21 cellular contexts compared by ENCODE assay signal in genomic region chr3:59265566-59265965, GRCh38.
A peak's percentile ranks its signal among the peaks of the same experiment; 100 is the strongest.
DNase-seq lines count a peak whose midpoint lies in the region; ATAC-seq, FAIRE-seq and TF ChIP-seq lines count a peak whose summit lies in the region.
"Had no signal": no experiment of that assay in that cellular context is flagged by ENCODE, and none has a peak within 500 bp of the region (broad histone marks: within the 10 kb centered on the region; RNA-seq: fewer than 3 reads in every experiment).

No MANE protein-coding gene starts in this region.

- no peaks in the 10 kb centered on the region for H3K9me3 ChIP-seq in DND-41 (ENCODE audit: insufficient read depth, low read length, severe bottlenecking)
- no peaks in the 10 kb centered on the region for H3K9me3 ChIP-seq in keratinocyte (ENCODE audit: control insufficient read depth, low read depth, low read length)
- H3K9me3 ChIP-seq in CD8-positive, alpha-beta memory T cell (ENCODE audit: low read length) = no peaks in the 10 kb centered on the region
- H3K9me3 ChIP-seq: MG63, Peyer's patch had no signal

- no peak overlapping the region for H3K27ac ChIP-seq in DND-41 (ENCODE audit: low read length)
- no peak overlapping the region for H3K27ac ChIP-seq in keratinocyte (ENCODE audit: control insufficient read depth, insufficient read depth, low read length)
- no peak overlapping the region for H3K27ac ChIP-seq in CD8-positive, alpha-beta memory T cell (ENCODE audit: low read depth, low read length)
- H3K27ac ChIP-seq: 22Rv1, Peyer's patch had no signal

- 0 out of 3 replicates have a peak, but pooled peaks have one; percentile 19 for ATAC-seq in DND-41 (ENCODE audit: insufficient read depth, low read depth)
- ATAC-seq: Right ventricle myocardium inferior had no signal

- H4K20me1 ChIP-seq in DND-41 (ENCODE audit: insufficient read depth, low read length) (no peaks in the 10 kb centered on the region), keratinocyte (ENCODE audit: control insufficient read depth, extremely low read depth, insufficient read depth, low read length) (no peaks in the 10 kb centered on the region)

- H3K9me3 Mint-ChIP-seq in CD8-positive, alpha-beta memory T cell = peaks cover 0 to 4% (median 4%) of the 10 kb centered on the region in 5 donors

- no peak overlapping the region for H3K27ac Mint-ChIP-seq in CD8-positive, alpha-beta memory T cell
- H3K27ac Mint-ChIP-seq: B cell; CD4-positive, alpha-beta memory T cell had no signal

- no peak overlapping the region for H3K4me2 ChIP-seq in DND-41 (ENCODE audit: insufficient read depth, low read length)
- peak overlapping the region; percentile 3 for H3K4me2 ChIP-seq in keratinocyte (ENCODE audit: control insufficient read depth, extremely low read depth, insufficient read depth, low read depth, low read length)

- H3K4me3 ChIP-seq in DND-41 (ENCODE audit: low read depth in 1 of 2, low read length in 2 of 2) (no peak overlapping the region), keratinocyte (ENCODE audit: control insufficient read depth in 2 of 3, extremely low read depth in 1 of 3, insufficient read depth in 2 of 3, low read depth in 1 of 3, low read length in 3 of 3) (no peak overlapping the region)
- H3K4me3 ChIP-seq in CD8-positive, alpha-beta memory T cell (ENCODE audit: low read length) = no peak overlapping the region
- H3K4me3 ChIP-seq: MG63, Peyer's patch had no signal

- H3K9me1 ChIP-seq in keratinocyte (ENCODE audit: control insufficient read depth, extremely low read depth, insufficient read depth, low read length) = no peaks in the 10 kb centered on the region

- dilution Hi-C loops in keratinocyte (cut with MboI; ENCODE audit: extremely low pct_ligation_motif_present, low sequenced_read_pairs) = no loop called here

- CTCF ChIA-PET in CD8-positive, alpha-beta memory T cell (lab: Charles Lee) = interaction anchor here (1.0 kb wide), 1 partner anchor 11 kb away, joined by 4 read pairs; no protein-coding TSS in a partner anchor

- H3K4me1 ChIP-seq in DND-41 (ENCODE audit: insufficient read depth, low read length) (peaks cover 8% of the 10 kb centered on the region; the same call in 1 of the 2 replicates), keratinocyte (ENCODE audit: control insufficient read depth, extremely low read depth, insufficient read depth, low read length) (peaks cover 11% of the 10 kb centered on the region)
- H3K4me1 ChIP-seq in CD8-positive, alpha-beta memory T cell (ENCODE audit: insufficient read depth, low read length) = no peaks in the 10 kb centered on the region
- H3K4me1 ChIP-seq: Peyer's patch had no signal

- no peak overlapping the region for H2AFZ ChIP-seq in DND-41 (ENCODE audit: low read depth, low read length)
- no peak overlapping the region for H2AFZ ChIP-seq in keratinocyte (ENCODE audit: control insufficient read depth, low read length)

- POLR2A ChIA-PET in CD8-positive, alpha-beta memory T cell (lab: Charles Lee) = no interaction called here

- TF ChIP-seq CTCF in DND-41 (IDR thresholded peaks at IDR 0.05; ENCODE audit: borderline replicate concordance, extremely low read depth, low read length, poor library complexity, severe bottlenecking) (no peak), keratinocyte (optimal IDR thresholded peaks at IDR 0.05 in 1 of 3, IDR thresholded peaks at IDR 0.05 in 1 of 3, conservative IDR thresholded peaks at IDR 0.05 in 1 of 3; ENCODE audit: extremely low read depth in 1 of 3, insufficient read depth in 2 of 3, low read length in 3 of 3) (no peak)

- FAIRE-seq in keratinocyte (lab: Jason Lieb, UNC) = peak; percentile 58
- FAIRE-seq: GM12892, H1 had no signal

- H3K27me3 Mint-ChIP-seq in CD8-positive, alpha-beta memory T cell = no peaks in the 10 kb centered on the region
- H3K27me3 Mint-ChIP-seq: B cell; CD4-positive, alpha-beta memory T cell had no signal

- H3K9ac ChIP-seq in DND-41 (ENCODE audit: low read depth, low read length) (no peak overlapping the region), keratinocyte (ENCODE audit: control insufficient read depth, extremely low read depth, insufficient read depth, low read length) (no peak overlapping the region)

- H3K79me2 ChIP-seq in DND-41 (ENCODE audit: insufficient read depth, low read length) (no peaks in the 10 kb centered on the region), keratinocyte (ENCODE audit: control insufficient read depth, insufficient read depth, low read length) (no peaks in the 10 kb centered on the region)

- no peaks in the 10 kb centered on the region for H3K4me1 Mint-ChIP-seq in CD8-positive, alpha-beta memory T cell
- H3K4me1 Mint-ChIP-seq: CD4-positive, alpha-beta memory T cell had no signal

- no peak overlapping the region for H3K4me3 Mint-ChIP-seq in CD8-positive, alpha-beta memory T cell
- H3K4me3 Mint-ChIP-seq: B cell; CD4-positive, alpha-beta memory T cell had no signal

- DNase-seq in DMS 273 (lab: John Stamatoyannopoulos, UW; ENCODE audit: unreplicated experiment) (peak; percentile 17), DMS 273 treated with DMSO at 0.1 percent for 48 hours (lab: John Stamatoyannopoulos, UW) (no peak), DND-41 (no peak), SK-N-DZ (ENCODE audit: low spot score) (peak; percentile 40), keratinocyte (ENCODE audit: low read depth, low spot score) (no peak), epidermal melanocyte (ENCODE audit: insufficient read length, low spot score) (no peak), HCEC 1CT (no peak)
- DNase-seq in CD8-positive, alpha-beta memory T cell = no peak
- DNase-seq: CD4-positive, alpha-beta memory T cell; DMS79 treated with DMSO at 0.1 percent for 48 hours; GF-D8; NCI-H187 treated with DMSO at 0.1 percent for 48 hours; NCI-H510A; NCI-H82 had no signal

- H3K36me3 ChIP-seq in DND-41 (ENCODE audit: insufficient read depth, low read length) (no peaks in the 10 kb centered on the region), keratinocyte (ENCODE audit: control insufficient read depth in 2 of 2, extremely low read depth in 1 of 2, insufficient read depth in 2 of 2, low read length in 2 of 2) (no peaks in the 10 kb centered on the region)
- H3K36me3 ChIP-seq in CD8-positive, alpha-beta memory T cell (ENCODE audit: insufficient read depth, low read length) = no peaks in the 10 kb centered on the region
- H3K36me3 ChIP-seq: MG63, Peyer's patch had no signal

- peaks cover 0 to 7% (median 0%) of the 10 kb centered on the region in 3 donors for H3K36me3 Mint-ChIP-seq in CD8-positive, alpha-beta memory T cell

- no peaks in the 10 kb centered on the region for H3K27me3 ChIP-seq in DND-41 (ENCODE audit: insufficient read depth, low read length, poor library complexity)
- no peaks in the 10 kb centered on the region for H3K27me3 ChIP-seq in keratinocyte (ENCODE audit: control insufficient read depth, extremely low read depth, insufficient read depth, low read length)
- no peaks in the 10 kb centered on the region for H3K27me3 ChIP-seq in CD8-positive, alpha-beta memory T cell (ENCODE audit: insufficient read depth, low read length, poor library complexity, severe bottlenecking)
- H3K27me3 ChIP-seq: MG63, Peyer's patch had no signal

Comparison
In these comparisons a context has a peak if more than half of its experiments do, and no peak if none do; other contexts are left out.
1. DNase-seq: peak in DMS 273 (single experiment) and SK-N-DZ (single experiment); none in DMS 273 treated with DMSO at 0.1 percent for 48 hours (single experiment), DND-41 (single experiment), keratinocyte (single experiment), epidermal melanocyte (single experiment), HCEC 1CT (single experiment) and CD8-positive, alpha-beta memory T cell (0 of 5).